In the genomic region with DNA sequence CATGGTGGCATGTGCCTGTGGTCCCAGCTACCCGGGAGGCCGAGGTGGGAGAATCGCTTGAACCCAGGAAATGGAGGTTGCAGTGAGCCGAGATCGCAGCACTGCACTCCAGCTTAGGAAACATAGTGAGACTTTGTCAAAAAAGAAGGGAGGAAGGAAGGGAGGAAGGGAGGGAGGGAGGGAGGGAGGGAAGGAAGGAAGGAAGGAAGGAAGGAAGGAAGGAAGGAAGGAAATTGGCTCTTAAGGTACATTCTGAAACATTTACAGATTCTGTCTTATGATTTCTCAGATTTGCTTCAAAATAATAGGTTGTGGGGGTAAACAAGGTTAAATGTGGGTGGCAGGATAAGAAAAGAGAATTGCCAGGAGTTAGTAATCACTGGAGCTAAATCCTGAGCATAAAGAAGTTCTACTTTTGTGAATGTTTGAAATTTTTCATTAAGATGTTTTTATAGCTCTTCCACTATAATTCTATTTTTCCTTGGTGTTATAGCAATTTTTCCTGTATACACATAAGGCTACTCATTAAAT, we compare ENCODE assay signal across 9 cellular contexts. TPM values are rescaled to one million over a fixed set of nuclear protein-coding genes. Genes with fewer than 3 reads are reported as not detected.
"Had no signal": no experiment of that assay in that cellular context is flagged by ENCODE, and none has a peak within 500 bp of the region (broad histone marks: within the 10 kb centered on the region; RNA-seq: fewer than 3 reads in every experiment).

No MANE protein-coding gene starts in this region.

- H3K4me3 ChIP-seq: GM23248, GM23338, HAP-1 had no signal

- H3K27ac Mint-ChIP-seq: GM23338, H9, HFFc6 had no signal

- ATAC-seq: GM23338, HCT116 had no signal

- H3K9me3 ChIP-seq: HAP-1 had no signal

- H3K9ac ChIP-seq: GM23248 had no signal

- H3K27ac ChIP-seq: GM23248 had no signal

- DNase-seq: GM23248, GOT3, H7, H9, HCEC 1CT, HFFc6 had no signal

- H3K4me2 ChIP-seq: GM23338 had no signal

- H3K9me3 Mint-ChIP-seq: GM23338, H9, HFFc6 had no signal

- H3K36me3 ChIP-seq: HAP-1 had no signal

- H3K4me1 ChIP-seq: HAP-1 had no signal

- H3K4me3 Mint-ChIP-seq: GM23338, H9, HFFc6 had no signal

- H2AFZ ChIP-seq: GM23248, GM23338 had no signal

RNA-seq across cellular contexts. Expression of a gene that starts 2.1 kb away (rescaled TPM):
- total RNA-seq: GM23248, HFFc6 had no signal
- polyA plus RNA-seq: GM23248 had no signal
